Comparison of ENCODE assay signal across 8 cellular contexts in genomic region chr5:82969221-82969976, GRCh38.
DNase-seq lines count a peak whose midpoint lies in the region; ATAC-seq, FAIRE-seq and TF ChIP-seq lines count a peak whose summit lies in the region.
"Not testable (repeated sequence)": the region's sequence is repeated elsewhere in the genome, so short reads cannot be mapped to it uniquely, and the experiment has no call there.

No MANE protein-coding gene starts in this region.

- TF ChIP-seq CTCF in A549 (IDR thresholded peaks at IDR 0.05); HEK293 (tag by site-specific recombination; IDR thresholded peaks at IDR 0.05); RWPE1 (conservative IDR thresholded peaks at IDR 0.05; ENCODE audit: low read depth); fibroblast of mammary gland (conservative IDR thresholded peaks at IDR 0.05; ENCODE audit: control insufficient read depth, insufficient read depth, low read depth, low read length): not testable (repeated sequence)

- not testable (repeated sequence) for H3K27me3 ChIP-seq in trophoblast cell (ENCODE audit: insufficient read depth, low read length)

- not testable (repeated sequence) for H3K27ac Mint-ChIP-seq in activated CD4-positive, alpha-beta memory T cell treated with anti-CD3 and anti-CD28 coated beads, Interleukin-2, amount 10 ng/mL, durations not matched to agents 7 days and 5 days

- not testable (repeated sequence) for H4K91ac ChIP-seq in trophoblast cell (ENCODE audit: low read depth, low read length)

- not testable (repeated sequence) for H2AFZ ChIP-seq in trophoblast cell (ENCODE audit: insufficient read depth, low read length, poor library complexity)

- not testable (repeated sequence) for H3K36me3 Mint-ChIP-seq in activated CD4-positive, alpha-beta memory T cell treated with anti-CD3 and anti-CD28 coated beads, Interleukin-2, amount 10 ng/mL, durations not matched to agents 7 days and 5 days (ENCODE audit: low read depth)

- not testable (repeated sequence) for H3K4me2 ChIP-seq in A549; trophoblast cell (ENCODE audit: low read length)

- TF ChIP-seq RAD21 in A549 (conservative IDR thresholded peaks at IDR 0.05 in 1 of 2, IDR thresholded peaks at IDR 0.05 in 1 of 2) = not testable (repeated sequence)

- DNase-seq in A549 (ENCODE audit: low read depth in 1 of 2, low spot score in 1 of 2) = peak in 1 of 2 experiments; percentile 63
- peak; percentile 50 for DNase-seq in RWPE1 (ENCODE audit: low spot score)
- peak; percentile 27 for DNase-seq in activated CD4-positive, alpha-beta memory T cell treated with anti-CD3 and anti-CD28 coated beads, Interleukin-2, amount 10 ng/mL, durations not matched to agents 7 days and 5 days
- peak; percentile 15 for DNase-seq in activated naive CD4-positive, alpha-beta T cell treated with anti-CD3 and anti-CD28 coated beads, Interleukin-2, amount 50 U/mL, for 16 hours
- peak; percentile 34 for DNase-seq in fibroblast of mammary gland (ENCODE audit: low read depth)
- peak; percentile 65 to 84 for DNase-seq in trophoblast cell
- DNase-seq in stimulated activated CD4-positive, alpha-beta T cell treated with anti-CD3 and anti-CD28 coated beads, Interleukin-4, amount 100 ng/mL, for 48 hours (ENCODE audit: low read depth in 2 of 2) = peak; percentile 2 to 33

- CTCF ChIA-PET in A549 (lab: Yijun Ruan, JAX) = interaction anchor here (1.3 kb wide), 1 partner anchor 25 kb away, joined by 3 read pairs; no protein-coding TSS in a partner anchor
- CTCF ChIA-PET in HEK293 (lab: Yijun Ruan, JAX); activated CD4-positive, alpha-beta memory T cell treated with anti-CD3 and anti-CD28 coated beads, Interleukin-2, amount 10 ng/mL, durations not matched to agents 7 days and 5 days (lab: Charles Lee): not testable (repeated sequence)
- CTCF ChIA-PET in RWPE1 (lab: Yijun Ruan, JAX) = interaction anchor here (0.5 kb wide), 1 partner anchor 498 kb away, joined by 3 read pairs; no protein-coding TSS in a partner anchor

- H3K4me1 Mint-ChIP-seq in activated CD4-positive, alpha-beta memory T cell treated with anti-CD3 and anti-CD28 coated beads, Interleukin-2, amount 10 ng/mL, durations not matched to agents 7 days and 5 days = peaks cover 13% of the 10 kb centered on the region

- H3K79me1 ChIP-seq in trophoblast cell (ENCODE audit: low read length) = not testable (repeated sequence)

- not testable (repeated sequence) for H3K79me2 ChIP-seq in trophoblast cell (ENCODE audit: control insufficient read depth, insufficient read depth, low read length, poor library complexity)

- H3K4me1 ChIP-seq in A549; HEK293 (ENCODE audit: control insufficient read depth, insufficient read depth, low read length); trophoblast cell (ENCODE audit: control insufficient read depth in 1 of 2, insufficient read depth in 2 of 2, low read length in 2 of 2): not testable (repeated sequence)

- not testable (repeated sequence) for H3K4ac ChIP-seq in trophoblast cell (ENCODE audit: low read depth, low read length)

- not testable (repeated sequence) for H3K27ac ChIP-seq in A549; HEK293 (ENCODE audit: extremely low read depth, low read depth, low read length); RWPE1; trophoblast cell (ENCODE audit: low read depth, low read length)

- not testable (repeated sequence) for H2BK12ac ChIP-seq in trophoblast cell (ENCODE audit: low read length)

- peak overlapping the region; percentile 20 for H2BK120ac ChIP-seq in trophoblast cell (ENCODE audit: insufficient read depth, low read length, poor library complexity)

- H3K4me3 Mint-ChIP-seq in activated CD4-positive, alpha-beta memory T cell treated with anti-CD3 and anti-CD28 coated beads, Interleukin-2, amount 10 ng/mL, durations not matched to agents 7 days and 5 days = not testable (repeated sequence)

- peak in 1 of 2 experiments; percentile 50; a peak in 1 of 6 replicates for ATAC-seq in A549

- H4K8ac ChIP-seq in trophoblast cell (ENCODE audit: low read depth, low read length) = not testable (repeated sequence)

- WGBS in A549 (ENCODE audit: missing lambda C conversion rate) = 41% methylated on average over 6 of the region's 6 CpGs
- no CpG with 5 or more reads among the region's 6 CpGs for WGBS in trophoblast cell (ENCODE audit: extremely low coverage, insufficient coverage, insufficient read length)

- not testable (repeated sequence) for H3K14ac ChIP-seq in trophoblast cell (ENCODE audit: low read length)

- H2AK5ac ChIP-seq in trophoblast cell (ENCODE audit: low read length) = not testable (repeated sequence)

- not testable (repeated sequence) for FAIRE-seq in A549 (lab: Jason Lieb, UNC)

- not testable (repeated sequence) for H3K18ac ChIP-seq in trophoblast cell (ENCODE audit: low read length)

- not testable (repeated sequence) for H3K27me3 Mint-ChIP-seq in activated CD4-positive, alpha-beta memory T cell treated with anti-CD3 and anti-CD28 coated beads, Interleukin-2, amount 10 ng/mL, durations not matched to agents 7 days and 5 days

- H3K9ac ChIP-seq in trophoblast cell (ENCODE audit: low read length) = not testable (repeated sequence)

- H3K36me3 ChIP-seq in HEK293 (ENCODE audit: control insufficient read depth in 2 of 2, insufficient read depth in 1 of 2, low read length in 2 of 2); trophoblast cell (ENCODE audit: control insufficient read depth in 1 of 2, insufficient read depth in 2 of 2, low read length in 2 of 2): not testable (repeated sequence)

- not testable (repeated sequence) for H3K4me3 ChIP-seq in A549; HEK293 (ENCODE audit: low read depth, low read length); fibroblast of mammary gland (ENCODE audit: control insufficient read depth, low read depth, low read length); trophoblast cell (ENCODE audit: low read depth, low read length)

- not testable (repeated sequence) for TF ChIP-seq POLR2A in A549 (IDR thresholded peaks at IDR 0.05; ENCODE audit: low read length)

- H3K9me3 ChIP-seq in A549; HEK293 (ENCODE audit: control insufficient read depth, insufficient read depth, low read depth, low read length); trophoblast cell (ENCODE audit: insufficient read depth, low read depth, low read length): not testable (repeated sequence)

- not testable (repeated sequence) for TF ChIP-seq EP300 in A549 (IDR thresholded peaks at IDR 0.05)

- H3K9me3 Mint-ChIP-seq in activated CD4-positive, alpha-beta memory T cell treated with anti-CD3 and anti-CD28 coated beads, Interleukin-2, amount 10 ng/mL, durations not matched to agents 7 days and 5 days = peaks cover 17% of the 10 kb centered on the region

- not testable (repeated sequence) for H4K12ac ChIP-seq in trophoblast cell (ENCODE audit: low read depth, low read length)

- H3K23ac ChIP-seq in trophoblast cell (ENCODE audit: low read length) = not testable (repeated sequence)

- peak overlapping the region; percentile 9 for H2BK5ac ChIP-seq in trophoblast cell (ENCODE audit: low read depth, low read length, poor library complexity)

- POLR2A ChIA-PET in A549 (lab: Yijun Ruan, JAX); HEK293 (lab: Yijun Ruan, JAX); RWPE1 (lab: Yijun Ruan, JAX; ENCODE audit: low non-redundant PET); activated CD4-positive, alpha-beta memory T cell treated with anti-CD3 and anti-CD28 coated beads, Interleukin-2, amount 10 ng/mL, durations not matched to agents 7 days and 5 days (lab: Charles Lee): not testable (repeated sequence)

TF ChIP-seq in A549, 52 proteins besides CTCF, POLR2A, EP300 and RAD21:
- TF ChIP-seq FOSL2 (IDR thresholded peaks at IDR 0.05) (peak; percentile 60), FOSL2 (CRISPR knock-in tag; IDR thresholded peaks at IDR 0.05) (peak; percentile 81), JUNB (IDR thresholded peaks at IDR 0.05) (peak; percentile 54), RFX5 (IDR thresholded peaks at IDR 0.05) (0 out of 2 replicates have a peak, but pooled peaks have one; percentile 45)

TF ChIP-seq in HEK293, 187 proteins besides CTCF, POLR2A, EP300 and RAD21 (continues in another document):
- TF ChIP-seq ZNF223 (tag by site-specific recombination; IDR thresholded peaks at IDR 0.05) (peak; percentile 78; the same call in 1 of the 2 replicates), RBAK (tag by site-specific recombination; IDR thresholded peaks at IDR 0.05) (peak; percentile 69; the same call in 1 of the 2 replicates), ZNF280D (tag by site-specific recombination; IDR thresholded peaks at IDR 0.05) (0 out of 2 replicates have a peak, but pooled peaks have one; percentile 82), ZNF629 (tag by site-specific recombination; IDR thresholded peaks at IDR 0.05) (peak; percentile 48; the same call in 1 of the 2 replicates)
